Comparison of ENCODE assay signal across 11 cellular contexts in genomic region chr13:26425439-26426358, GRCh38.
DNase-seq lines count a peak whose midpoint lies in the region; ATAC-seq and TF ChIP-seq lines count a peak whose summit lies in the region.
"Had no signal": no experiment of that assay in that cellular context is flagged by ENCODE, and none has a peak within 500 bp of the region (broad histone marks: within the 10 kb centered on the region; RNA-seq: fewer than 3 reads in every experiment).

No MANE protein-coding gene starts in this region.

- H3K4me2 ChIP-seq in fibroblast of lung (ENCODE audit: extremely low read depth, insufficient read depth, low read length) (no peak overlapping the region), neuronal stem cell (ENCODE audit: insufficient read depth, low read length, poor library complexity, severe bottlenecking) (no peak overlapping the region)

- H3K79me1 ChIP-seq in neuronal stem cell (ENCODE audit: low read depth, low read length): no peaks in the 10 kb centered on the region

- H2AFZ ChIP-seq in fibroblast of lung (ENCODE audit: low read length) (no peak overlapping the region), neuronal stem cell (ENCODE audit: low read length) (peak overlapping the region; percentile 9)

- H3K27me3 ChIP-seq in fibroblast of lung (ENCODE audit: control insufficient read depth, insufficient read depth, low read length): no peaks in the 10 kb centered on the region
- no peaks in the 10 kb centered on the region for H3K27me3 ChIP-seq in neuronal stem cell (ENCODE audit: control insufficient read depth in 3 of 3, insufficient read depth in 3 of 3, low read depth in 1 of 3, low read length in 3 of 3)

- H3K79me2 ChIP-seq in fibroblast of lung (ENCODE audit: control insufficient read depth, insufficient read depth, low read length): no peaks in the 10 kb centered on the region

- H3K23ac ChIP-seq in neuronal stem cell (ENCODE audit: low read depth, low read length, poor library complexity): no peak overlapping the region

- no peak overlapping the region for H2BK15ac ChIP-seq in neuronal stem cell (ENCODE audit: low read length)

- no peak overlapping the region for H2BK5ac ChIP-seq in neuronal stem cell (ENCODE audit: low read length)

- no CpG with 5 or more reads among the region's 9 CpGs for WGBS in neuronal stem cell (ENCODE audit: extremely low coverage in 2 of 2, insufficient read length in 2 of 2, insufficient replicate concordance in 1 of 2), 2 donors

- ATAC-seq in GM21447 (IDR thresholded peaks at IDR 0.05; ENCODE audit: unreplicated experiment): no peak
- ATAC-seq: T-cell had no signal

- no peak overlapping the region for H3K4ac ChIP-seq in neuronal stem cell (ENCODE audit: low read length)

- TF ChIP-seq CTCF in fibroblast of lung (conservative IDR thresholded peaks at IDR 0.05 in 1 of 2, IDR thresholded peaks at IDR 0.05 in 1 of 2; ENCODE audit: low read depth in 1 of 2, low read length in 2 of 2): no peak

- no peak overlapping the region for H4K91ac ChIP-seq in neuronal stem cell (ENCODE audit: low read depth, low read length, poor library complexity)

- DNase-seq in DMS53 (lab: John Stamatoyannopoulos, UW) (peak; percentile 88), NCI-H2196 treated with DMSO at 0.1 percent for 48 hours (lab: John Stamatoyannopoulos, UW; ENCODE audit: unreplicated experiment) (peak; percentile 3), fibroblast of lung (ENCODE audit: low read depth in 2 of 2) (peak; percentile 8 to 68), neuronal stem cell (ENCODE audit: low spot score) (no peak), mesenteric fat pad (ENCODE audit: low spot score) (no peak), dermis blood vessel endothelial cell (no peak), NCI-H2227 (lab: John Stamatoyannopoulos, UW; ENCODE audit: unreplicated experiment) (no peak)
- DNase-seq: NCI-H446 treated with DMSO at 0.1 percent for 48 hours, occipital lobe, T-cell had no signal

- no peaks in the 10 kb centered on the region for H3K4me1 ChIP-seq in fibroblast of lung (ENCODE audit: control insufficient read depth, extremely low read depth, insufficient read depth, low read length)
- H3K4me1 ChIP-seq in neuronal stem cell (ENCODE audit: control insufficient read depth in 2 of 2, insufficient read depth in 1 of 2, low read depth in 1 of 2, low read length in 2 of 2): peaks cover 0 to under 1% of the 10 kb centered on the region in 2 donors

- no peak overlapping the region for H2AK5ac ChIP-seq in neuronal stem cell (ENCODE audit: low read depth, low read length)

- no peak overlapping the region for H2BK12ac ChIP-seq in neuronal stem cell (ENCODE audit: low read length)

- no peak overlapping the region for H4K8ac ChIP-seq in neuronal stem cell (ENCODE audit: low read depth, low read length)

- H3K18ac ChIP-seq in neuronal stem cell (ENCODE audit: low read length): peak overlapping the region; percentile 11

- no peak overlapping the region for H3K9ac ChIP-seq in fibroblast of lung (ENCODE audit: insufficient read depth, low read length)
- H3K9ac ChIP-seq in neuronal stem cell (ENCODE audit: low read depth, low read length, poor library complexity): no peak overlapping the region

- H4K20me1 ChIP-seq in fibroblast of lung (ENCODE audit: control insufficient read depth, extremely low read depth, insufficient read depth, low read length): no peaks in the 10 kb centered on the region

- H3K14ac ChIP-seq in neuronal stem cell (ENCODE audit: low read length): no peak overlapping the region

- H3K27ac ChIP-seq in fibroblast of lung (ENCODE audit: insufficient read depth, low read length) (no peak overlapping the region), neuronal stem cell (replicated peaks; ENCODE audit: low read length) (no peak overlapping the region)

- H2BK120ac ChIP-seq in neuronal stem cell (ENCODE audit: low read depth, low read length): no peak overlapping the region

- H3K36me3 ChIP-seq in fibroblast of lung (ENCODE audit: control insufficient read depth, insufficient read depth, low read length) (no peaks in the 10 kb centered on the region), neuronal stem cell (replicated peaks in 1 of 2; ENCODE audit: control insufficient read depth in 2 of 2, insufficient read depth in 2 of 2, low read length in 2 of 2) (no peaks in the 10 kb centered on the region)

- no peak overlapping the region for H3K4me3 ChIP-seq in fibroblast of lung (replicated peaks in 1 of 4; ENCODE audit: control extremely low read depth in 1 of 4, insufficient read depth in 1 of 4, low read depth in 3 of 4, low read length in 4 of 4)
- H3K4me3 ChIP-seq in neuronal stem cell (ENCODE audit: low read length in 2 of 2): no peak overlapping the region

- no peaks in the 10 kb centered on the region for H3K9me3 ChIP-seq in fibroblast of lung (ENCODE audit: control insufficient read depth, insufficient read depth, low read depth, low read length)
- no peaks in the 10 kb centered on the region for H3K9me3 ChIP-seq in neuronal stem cell (replicated peaks in 1 of 2; ENCODE audit: control insufficient read depth in 2 of 2, insufficient read depth in 1 of 2, low read depth in 1 of 2, low read length in 2 of 2)

Comparison
In these comparisons a context has a peak if more than half of its experiments do, and no peak if none do; other contexts are left out.
1. DNase-seq: peak in DMS53 (single experiment), NCI-H2196 treated with DMSO at 0.1 percent for 48 hours (single experiment) and fibroblast of lung (2 of 2); none in neuronal stem cell (single experiment), mesenteric fat pad (single experiment), dermis blood vessel endothelial cell (single experiment) and NCI-H2227 (single experiment).